20 cellular contexts compared by ENCODE assay signal in the genomic region with DNA sequence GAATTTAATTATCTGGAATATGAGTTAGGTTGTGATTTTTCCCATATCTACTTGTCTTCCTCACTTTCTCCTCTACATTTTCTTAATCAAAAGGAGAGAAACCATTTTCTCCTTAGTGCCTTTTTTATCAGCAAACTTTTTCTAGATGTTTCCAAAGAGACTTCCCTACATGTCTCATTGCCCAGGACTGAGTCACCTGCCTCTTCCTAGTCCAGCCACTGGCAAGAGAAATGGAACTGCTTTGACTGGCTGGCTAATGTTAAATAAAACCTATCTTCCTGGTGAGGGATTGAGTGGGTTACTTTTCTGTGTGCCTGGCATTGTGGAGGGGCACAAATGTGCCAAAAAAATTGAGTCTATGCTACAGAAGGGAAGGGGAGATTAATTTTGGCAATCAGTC. TPM values are rescaled to one million over a fixed set of nuclear protein-coding genes. Genes with fewer than 3 reads are reported as not detected.
DNase-seq lines count a peak whose midpoint lies in the region; TF ChIP-seq lines count a peak whose summit lies in the region.
"Had no signal": no experiment of that assay in that cellular context is flagged by ENCODE, and none has a peak within 500 bp of the region (broad histone marks: within the 10 kb centered on the region; RNA-seq: fewer than 3 reads in every experiment).

No MANE protein-coding gene starts in this region.

- no peak for TF ChIP-seq CTCF in mammary epithelial cell (conservative IDR thresholded peaks at IDR 0.05 in 1 of 2, IDR thresholded peaks at IDR 0.05 in 1 of 2; ENCODE audit: extremely low read depth in 1 of 2, insufficient read depth in 1 of 2, low read depth in 1 of 2, low read length in 2 of 2)
- no peak for TF ChIP-seq CTCF in MCF 10A (IDR thresholded peaks at IDR 0.05; ENCODE audit: unreplicated experiment)
- no peak for TF ChIP-seq CTCF in epithelial cell of esophagus (IDR thresholded peaks at IDR 0.05; ENCODE audit: insufficient read depth, low read depth, low read length, missing control alignments)
- TF ChIP-seq CTCF in fibroblast of the aortic adventitia (IDR thresholded peaks at IDR 0.05; ENCODE audit: insufficient read depth, low read length), result no peak

- H3K79me2 ChIP-seq in mammary epithelial cell (ENCODE audit: insufficient read depth, low read length), result no peaks in the 10 kb centered on the region

- H3K4me1 Mint-ChIP-seq in MCF 10A (ENCODE audit: insufficient read depth, unreplicated experiment), result peaks cover 4% of the 10 kb centered on the region
- H3K4me1 Mint-ChIP-seq in activated naive CD8-positive, alpha-beta T cell treated with anti-CD3 and anti-CD28 coated beads for 36 hours, result no peaks in the 10 kb centered on the region
- H3K4me1 Mint-ChIP-seq: CD4-positive, alpha-beta memory T cell had no signal

- dilution Hi-C loops in mammary epithelial cell (cut with HindIII; ENCODE audit: low sequenced_read_pairs), result no loop called here

- no peak overlapping the region for H3K4me3 ChIP-seq in mammary epithelial cell (replicated peaks in 1 of 3; ENCODE audit: insufficient read depth in 1 of 3, low read depth in 2 of 3, low read length in 3 of 3)
- H3K4me3 ChIP-seq in epithelial cell of esophagus (ENCODE audit: low read length), result no peak overlapping the region
- H3K4me3 ChIP-seq in fibroblast of the aortic adventitia (ENCODE audit: low read depth, low read length), result no peak overlapping the region
- H3K4me3 ChIP-seq: A549, BLaER1 had no signal

- H3K27ac Mint-ChIP-seq in MCF 10A (ENCODE audit: low read depth, unreplicated experiment), result no peak overlapping the region
- no peak overlapping the region for H3K27ac Mint-ChIP-seq in activated naive CD8-positive, alpha-beta T cell treated with anti-CD3 and anti-CD28 coated beads for 36 hours
- H3K27ac Mint-ChIP-seq: CD14-positive monocyte; CD4-positive, alpha-beta memory T cell; HFFc6 had no signal

- no peak overlapping the region for H3K4me2 ChIP-seq in mammary epithelial cell (ENCODE audit: insufficient read depth, low read depth, low read length)
- H3K4me2 ChIP-seq: A549, BLaER1 had no signal

- no peaks in the 10 kb centered on the region for H3K9me3 Mint-ChIP-seq in MCF 10A (ENCODE audit: unreplicated experiment)
- peaks cover 2% of the 10 kb centered on the region for H3K9me3 Mint-ChIP-seq in activated naive CD8-positive, alpha-beta T cell treated with anti-CD3 and anti-CD28 coated beads for 36 hours

- H3K27me3 ChIP-seq in mammary epithelial cell (ENCODE audit: insufficient read depth, low read length), result peaks cover 2% of the 10 kb centered on the region
- H3K27me3 ChIP-seq: BLaER1 had no signal

- no peaks in the 10 kb centered on the region for H3K36me3 Mint-ChIP-seq in MCF 10A (ENCODE audit: insufficient read depth, unreplicated experiment)
- H3K36me3 Mint-ChIP-seq in activated naive CD8-positive, alpha-beta T cell treated with anti-CD3 and anti-CD28 coated beads for 36 hours, result no peaks in the 10 kb centered on the region
- H3K36me3 Mint-ChIP-seq: CD4-positive, alpha-beta memory T cell had no signal

- no peaks in the 10 kb centered on the region for H3K36me3 ChIP-seq in mammary epithelial cell (ENCODE audit: insufficient read depth, low read length)
- H3K36me3 ChIP-seq: BLaER1 had no signal

- BruUV-seq in mammary epithelial cell (replicated peaks; lab: Mats Ljungman, UMichigan) (no TSS peak), MCF 10A (replicated peaks; lab: Mats Ljungman, UMichigan) (no TSS peak)

- H3K27ac ChIP-seq in mammary epithelial cell (ENCODE audit: insufficient read depth, low read depth, low read length), result no peak overlapping the region
- H3K27ac ChIP-seq: 22Rv1, A549, BLaER1 had no signal

- peaks cover 91% of the 10 kb centered on the region for H3K27me3 Mint-ChIP-seq in MCF 10A (ENCODE audit: insufficient read depth, unreplicated experiment)
- H3K27me3 Mint-ChIP-seq in activated naive CD8-positive, alpha-beta T cell treated with anti-CD3 and anti-CD28 coated beads for 36 hours, result peaks cover 14% of the 10 kb centered on the region

- CTCF ChIA-PET in mammary epithelial cell (lab: Charles Lee; ENCODE audit: low non-redundant PET), result no interaction called here
- CTCF ChIA-PET in MCF 10A (lab: Yijun Ruan, JAX), result interaction anchor here (1.0 to 2.1 kb wide), 2 partner anchors 69 to 324 kb away, joined by 3 to 5 read pairs; no protein-coding TSS in a partner anchor

- POLR2A ChIA-PET in MCF 10A (lab: Yijun Ruan, JAX), result no interaction called here

- H3K9me3 ChIP-seq in mammary epithelial cell (replicated peaks; ENCODE audit: insufficient read depth, low read length), result no peaks in the 10 kb centered on the region
- H3K9me3 ChIP-seq: A549 had no signal

- in situ Hi-C loops in mammary epithelial cell (cut with MboI; ENCODE audit: low sequenced_read_pairs in 2 of 2), result no loop called here

- H2AFZ ChIP-seq in mammary epithelial cell (ENCODE audit: low read depth, low read length), result no peak overlapping the region

- H3K9ac ChIP-seq in mammary epithelial cell (ENCODE audit: insufficient read depth, low read length), result no peak overlapping the region
- H3K9ac ChIP-seq: BLaER1 had no signal

- no peak overlapping the region for H3K4me3 Mint-ChIP-seq in MCF 10A (ENCODE audit: unreplicated experiment)
- H3K4me3 Mint-ChIP-seq in activated naive CD8-positive, alpha-beta T cell treated with anti-CD3 and anti-CD28 coated beads for 36 hours, result no peak overlapping the region
- H3K4me3 Mint-ChIP-seq: CD14-positive monocyte; CD4-positive, alpha-beta memory T cell; HFFc6 had no signal

- no peaks in the 10 kb centered on the region for H3K4me1 ChIP-seq in mammary epithelial cell (ENCODE audit: insufficient read depth, low read length)
- H3K4me1 ChIP-seq: A549, BLaER1 had no signal

- H4K20me1 ChIP-seq in mammary epithelial cell (ENCODE audit: insufficient read depth, low read length), result no peaks in the 10 kb centered on the region
- H4K20me1 ChIP-seq: BLaER1 had no signal

- intact Hi-C loops in mammary epithelial cell (cut with micrococcal nuclease) (no loop called here), MCF 10A (cut with micrococcal nuclease) (no loop called here)

- DNase-seq in mammary epithelial cell (peak; percentile 9), MCF 10A (ENCODE audit: unreplicated experiment) (no peak), epithelial cell of esophagus (ENCODE audit: low read depth) (peak; percentile 59), fibroblast of the aortic adventitia (ENCODE audit: low read depth) (peak; percentile 6), renal cortical epithelial cell (ENCODE audit: low read depth) (peak; percentile 25), pons (ENCODE audit: low spot score) (no peak)
- DNase-seq in stimulated activated CD4-positive, alpha-beta T cell treated with anti-CD3 and anti-CD28 coated beads, Interleukin-4, amount 100 ng/mL, for 4 hours, result no peak
- no peak for DNase-seq in activated naive CD8-positive, alpha-beta T cell treated with anti-CD3 and anti-CD28 coated beads for 36 hours
- DNase-seq: Calu3; CD4-positive, alpha-beta memory T cell; DMS79 treated with DMSO at 0.1 percent for 48 hours; EL; GOT3; H7; HFFc6; IMR-90 had no signal

RNA-seq across cellular contexts. Expression of a gene that starts 52.1 kb away (rescaled TPM):
- total RNA-seq in mammary epithelial cell (not detected), MCF 10A (2022) (not detected in 2 replicates), fibroblast of the aortic adventitia (ENCODE audit: low replicate concordance) (not detected in 2 replicates), renal cortical epithelial cell (not detected in 2 replicates)
- not detected for polyA plus RNA-seq in mammary epithelial cell
- not detected for polyA minus RNA-seq in mammary epithelial cell
- total RNA-seq in activated naive CD8-positive, alpha-beta T cell treated with anti-CD3 and anti-CD28 coated beads for 36 hours, result not detected
- total RNA-seq: Calu3; CD4-positive, alpha-beta memory T cell; H7; HFFc6; IMR-90 had no signal
- polyA plus RNA-seq: A549; CD14-positive monocyte; CD4-positive, alpha-beta memory T cell; IMR-90 had no signal

Comparison
In these comparisons a context has a peak if more than half of its experiments do, and no peak if none do; other contexts are left out.
1. DNase-seq: peak in mammary epithelial cell (single experiment), epithelial cell of esophagus (single experiment), fibroblast of the aortic adventitia (single experiment) and renal cortical epithelial cell (single experiment); none in MCF 10A (single experiment), pons (single experiment), stimulated activated CD4-positive, alpha-beta T cell treated with anti-CD3 and anti-CD28 coated beads, Interleukin-4, amount 100 ng/mL, for 4 hours (0 of 2) and activated naive CD8-positive, alpha-beta T cell treated with anti-CD3 and anti-CD28 coated beads for 36 hours (single experiment).